11 cellular contexts compared by ENCODE assay signal in genomic region chr2:43212931-43213330, GRCh38. TPM values are rescaled to one million over a fixed set of nuclear protein-coding genes. Genes with fewer than 3 reads are reported as not detected.
DNase-seq lines count a peak whose midpoint lies in the region; ATAC-seq and TF ChIP-seq lines count a peak whose summit lies in the region.
"Had no signal": no experiment of that assay in that cellular context is flagged by ENCODE, and none has a peak within 500 bp of the region (broad histone marks: within the 10 kb centered on the region; RNA-seq: fewer than 3 reads in every experiment).

No MANE protein-coding gene starts in this region.

- H3K4me3 ChIP-seq in aorta (ENCODE audit: low read length in 2 of 2) (no peak overlapping the region), smooth muscle cell (no peak overlapping the region)

- H3K27ac Mint-ChIP-seq in stimulated activated naive CD8-positive, alpha-beta T cell treated with anti-CD3 and anti-CD28 coated beads, Interleukin-15, amount 100 ng/mL, for 72 hours, result peak overlapping the region in 1 of 2 donors; percentile 70
- H3K27ac Mint-ChIP-seq in effector memory CD8-positive, alpha-beta T cell, result peak overlapping the region; percentile 20 to 65
- H3K27ac Mint-ChIP-seq in naive B cell, result peak overlapping the region in 5 of 6 donors; percentile 9 to 97 (median 75)

- no peaks in the 10 kb centered on the region for H3F3A ChIP-seq in smooth muscle cell (ENCODE audit: low read depth)

- peak; percentile 13 for ATAC-seq in stimulated activated naive CD8-positive, alpha-beta T cell treated with anti-CD3 and anti-CD28 coated beads, Interleukin-15, amount 100 ng/mL, for 72 hours
- no peak for ATAC-seq in stimulated activated naive CD8-positive, alpha-beta T cell treated with anti-CD3 and anti-CD28 coated beads, Interleukin-15, Interleukin-2, amounts not matched to agents 100 U/mL and 50 U/mL, for 24 hours
- peak; percentile 21 for ATAC-seq in effector memory CD8-positive, alpha-beta T cell (replicated peaks)
- ATAC-seq in naive B cell (ENCODE audit: low read depth in 2 of 2) (peak; percentile 62 to 72), aorta (ENCODE audit: low FRiP score) (peak; percentile 23)
- no peak for ATAC-seq in activated T-cell treated with anti-CD3 and anti-CD28 coated beads, Interleukin-2, amount 50 U/mL, for 4 hours

- intact Hi-C loops in aorta (cut with DNase I), result loop anchor here in 1 of 2 donors (10.0 kb wide), 1 partner anchor 108 kb away; no protein-coding TSS in a partner anchor

- no peaks in the 10 kb centered on the region for H4K20me1 ChIP-seq in smooth muscle cell (ENCODE audit: low read depth)

- DNase-seq in stimulated activated naive CD8-positive, alpha-beta T cell treated with anti-CD3 and anti-CD28 coated beads, Interleukin-15, amount 100 ng/mL, for 72 hours, result no peak
- DNase-seq in stimulated activated naive CD8-positive, alpha-beta T cell treated with anti-CD3 and anti-CD28 coated beads, Interleukin-15, Interleukin-2, amounts not matched to agents 100 U/mL and 50 U/mL, for 24 hours, result no peak
- DNase-seq in effector memory CD8-positive, alpha-beta T cell, result no peak
- DNase-seq in naive B cell (no peak), aorta (peak in 1 of 2 donors; percentile 88), smooth muscle cell (lab: John Stamatoyannopoulos, UW; ENCODE audit: unreplicated experiment) (no peak), HuH-7 (ENCODE audit: low spot score) (no peak)
- DNase-seq in activated T-cell treated with anti-CD3 and anti-CD28 coated beads, Interleukin-2, amount 50 U/mL, for 4 hours, result no peak
- DNase-seq: activated CD8-positive, alpha-beta memory T cell treated with anti-CD3 and anti-CD28 coated beads for 24 hours; NCI-H1092; stimulated activated CD4-positive, alpha-beta T cell treated with anti-CD3 and anti-CD28 coated beads, Interleukin-4, amount 100 ng/mL, for 24 hours had no signal

- peaks cover 11% of the 10 kb centered on the region for H3K36me3 Mint-ChIP-seq in effector memory CD8-positive, alpha-beta T cell (ENCODE audit: insufficient read depth)
- peaks cover 0 to 13% of the 10 kb centered on the region in 2 donors for H3K36me3 Mint-ChIP-seq in naive B cell
- peaks cover 2% of the 10 kb centered on the region for H3K36me3 Mint-ChIP-seq in activated T-cell treated with anti-CD3 and anti-CD28 coated beads, Interleukin-2, amount 50 U/mL, for 4 hours (ENCODE audit: insufficient read depth)

- H3K27me3 Mint-ChIP-seq in stimulated activated naive CD8-positive, alpha-beta T cell treated with anti-CD3 and anti-CD28 coated beads, Interleukin-15, amount 100 ng/mL, for 72 hours, result no peaks in the 10 kb centered on the region
- H3K27me3 Mint-ChIP-seq in effector memory CD8-positive, alpha-beta T cell, result no peaks in the 10 kb centered on the region
- no peaks in the 10 kb centered on the region for H3K27me3 Mint-ChIP-seq in naive B cell
- no peaks in the 10 kb centered on the region for H3K27me3 Mint-ChIP-seq in activated T-cell treated with anti-CD3 and anti-CD28 coated beads, Interleukin-2, amount 50 U/mL, for 4 hours (ENCODE audit: low read depth)

- H3K27ac ChIP-seq in aorta (ENCODE audit: low read depth in 1 of 2, low read length in 2 of 2), result no peak overlapping the region
- H3K27ac ChIP-seq in smooth muscle cell (ENCODE audit: low read depth), result no peak overlapping the region

- peaks cover 41% of the 10 kb centered on the region for H3K4me1 Mint-ChIP-seq in stimulated activated naive CD8-positive, alpha-beta T cell treated with anti-CD3 and anti-CD28 coated beads, Interleukin-15, amount 100 ng/mL, for 72 hours
- H3K4me1 Mint-ChIP-seq in effector memory CD8-positive, alpha-beta T cell (ENCODE audit: low read depth in 2 of 2), result peaks cover 30 to 38% of the 10 kb centered on the region in 2 donors
- peaks cover 28 to 58% (median 38%) of the 10 kb centered on the region in 3 donors for H3K4me1 Mint-ChIP-seq in naive B cell
- peaks cover 35% of the 10 kb centered on the region for H3K4me1 Mint-ChIP-seq in activated T-cell treated with anti-CD3 and anti-CD28 coated beads, Interleukin-2, amount 50 U/mL, for 4 hours (ENCODE audit: low read depth)

- no peak overlapping the region for H3K9ac ChIP-seq in smooth muscle cell (ENCODE audit: low read depth)

- H3K9me3 ChIP-seq in aorta (ENCODE audit: control insufficient read depth, low read length) (no peaks in the 10 kb centered on the region), smooth muscle cell (replicated peaks; ENCODE audit: low read depth) (no peaks in the 10 kb centered on the region)

- H3K9me3 Mint-ChIP-seq in stimulated activated naive CD8-positive, alpha-beta T cell treated with anti-CD3 and anti-CD28 coated beads, Interleukin-15, amount 100 ng/mL, for 72 hours, result no peaks in the 10 kb centered on the region
- H3K9me3 Mint-ChIP-seq in effector memory CD8-positive, alpha-beta T cell, result no peaks in the 10 kb centered on the region
- H3K9me3 Mint-ChIP-seq in naive B cell, result peaks cover 0 to 1% (median 0%) of the 10 kb centered on the region in 7 donors
- H3K9me3 Mint-ChIP-seq in activated T-cell treated with anti-CD3 and anti-CD28 coated beads, Interleukin-2, amount 50 U/mL, for 4 hours, result no peaks in the 10 kb centered on the region

- H3K4me2 ChIP-seq in smooth muscle cell, result no peak overlapping the region

- H3K4me1 ChIP-seq in aorta (ENCODE audit: control insufficient read depth in 1 of 2, insufficient read depth in 2 of 2, low read length in 2 of 2) (no peaks in the 10 kb centered on the region), smooth muscle cell (ENCODE audit: low read depth) (peaks cover 3% of the 10 kb centered on the region)

- TF ChIP-seq CTCF in smooth muscle cell (IDR thresholded peaks at IDR 0.05; ENCODE audit: borderline replicate concordance, insufficient read depth, poor library complexity, severe bottlenecking), result no peak

- 84 to 96% methylated on average over 3 of the region's 3 CpGs for WGBS in aorta, 2 donors
- WGBS in smooth muscle cell (ENCODE audit: low lambda C conversion rate), result 85% methylated on average over 3 of the region's 3 CpGs

- no peaks in the 10 kb centered on the region for H3K27me3 ChIP-seq in aorta (ENCODE audit: control insufficient read depth in 1 of 2, insufficient read depth in 2 of 2, low read length in 1 of 2)
- no peaks in the 10 kb centered on the region for H3K27me3 ChIP-seq in smooth muscle cell (ENCODE audit: low read depth)

- H3K4me3 Mint-ChIP-seq in stimulated activated naive CD8-positive, alpha-beta T cell treated with anti-CD3 and anti-CD28 coated beads, Interleukin-15, amount 100 ng/mL, for 72 hours, result no peak overlapping the region
- no peak overlapping the region for H3K4me3 Mint-ChIP-seq in effector memory CD8-positive, alpha-beta T cell
- peak overlapping the region in 7 of 8 donors; percentile 2 to 81 (median 48) for H3K4me3 Mint-ChIP-seq in naive B cell
- no peak overlapping the region for H3K4me3 Mint-ChIP-seq in activated T-cell treated with anti-CD3 and anti-CD28 coated beads, Interleukin-2, amount 50 U/mL, for 4 hours

- H3K79me2 ChIP-seq in smooth muscle cell (ENCODE audit: low read depth), result no peaks in the 10 kb centered on the region

- no peak overlapping the region for H2AFZ ChIP-seq in smooth muscle cell (ENCODE audit: low read depth)

- no peaks in the 10 kb centered on the region for H3K36me3 ChIP-seq in aorta (ENCODE audit: control insufficient read depth in 1 of 2, insufficient read depth in 2 of 2, low read length in 1 of 2)
- no peaks in the 10 kb centered on the region for H3K36me3 ChIP-seq in smooth muscle cell (ENCODE audit: low read depth)

RNA-seq across cellular contexts. Expression of gene ZFP36L2, which starts 13.5 kb away (rescaled TPM):
- 100 to 1,000 TPM; 125 to 367 (median 188) TPM for polyA plus RNA-seq in naive B cell (ENCODE audit: low read depth in 6 of 6)
- 100 to 1,000 TPM; 180 to 231 TPM for total RNA-seq in aorta
- 100 to 1,000 TPM in 1 of 2 donors, 10 to 100 TPM in 1; 71.9 to 118 TPM for polyA plus RNA-seq in aorta
- total RNA-seq in smooth muscle cell, result 7.1 and 8.2 TPM in 2 replicates
- 25.8 and 29.4 TPM in 2 replicates for polyA plus RNA-seq in smooth muscle cell
- total RNA-seq in activated T-cell treated with anti-CD3 and anti-CD28 coated beads, Interleukin-2, amount 50 U/mL, for 4 hours, result 10 to 100 TPM; 67.7 to 81.4 (median 75.5) TPM

Comparison
In these comparisons a context has a peak if more than half of its experiments do, and no peak if none do; other contexts are left out.
1. ATAC-seq: peak in stimulated activated naive CD8-positive, alpha-beta T cell treated with anti-CD3 and anti-CD28 coated beads, Interleukin-15, amount 100 ng/mL, for 72 hours (single experiment), effector memory CD8-positive, alpha-beta T cell (single experiment), naive B cell (2 of 2) and aorta (single experiment); none in stimulated activated naive CD8-positive, alpha-beta T cell treated with anti-CD3 and anti-CD28 coated beads, Interleukin-15, Interleukin-2, amounts not matched to agents 100 U/mL and 50 U/mL, for 24 hours (single experiment) and activated T-cell treated with anti-CD3 and anti-CD28 coated beads, Interleukin-2, amount 50 U/mL, for 4 hours (0 of 2).
2. H3K4me3 Mint-ChIP-seq: peak in naive B cell (7 of 8); none in stimulated activated naive CD8-positive, alpha-beta T cell treated with anti-CD3 and anti-CD28 coated beads, Interleukin-15, amount 100 ng/mL, for 72 hours (0 of 2), effector memory CD8-positive, alpha-beta T cell (0 of 2) and activated T-cell treated with anti-CD3 and anti-CD28 coated beads, Interleukin-2, amount 50 U/mL, for 4 hours (single experiment).